In the genomic region with DNA sequence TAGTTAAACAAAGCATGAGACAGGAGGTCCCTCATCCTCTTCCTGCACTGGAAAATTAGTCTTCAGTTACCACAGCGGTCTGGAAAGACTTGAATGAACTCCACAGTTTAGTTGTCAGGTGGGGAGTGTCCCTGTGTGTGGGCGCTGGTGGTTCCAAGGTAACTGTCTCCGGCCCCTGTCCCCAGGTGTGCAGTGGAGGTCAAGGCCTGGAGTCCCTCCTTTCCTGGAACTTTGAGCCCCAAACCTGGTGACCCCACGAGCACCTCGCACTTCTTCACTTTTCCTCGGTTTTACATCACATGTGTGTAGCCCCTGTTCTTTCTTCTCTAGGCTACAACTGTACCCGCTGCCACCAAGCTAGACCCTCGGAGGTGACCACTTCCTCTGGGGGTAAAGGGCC, we compare ENCODE assay signal across 16 cellular contexts. TPM values are rescaled to one million over a fixed set of nuclear protein-coding genes. Genes with fewer than 3 reads are reported as not detected.
DNase-seq lines count a peak whose midpoint lies in the region; ATAC-seq and TF ChIP-seq lines count a peak whose summit lies in the region.
"Had no signal": no experiment of that assay in that cellular context is flagged by ENCODE, and none has a peak within 500 bp of the region (broad histone marks: within the 10 kb centered on the region; RNA-seq: fewer than 3 reads in every experiment).

No MANE protein-coding gene starts in this region.

- H3K36me3 ChIP-seq in lower lobe of right lung (no peaks in the 10 kb centered on the region), trophoblast cell (ENCODE audit: control insufficient read depth in 1 of 2, insufficient read depth in 2 of 2, low read length in 2 of 2) (no peaks in the 10 kb centered on the region)
- H3K36me3 ChIP-seq: BLaER1 treated with 17β-estradiol and CSF1 and Interleukin-3, amounts not matched to agents 10 nM and 100 nM; HAP-1 had no signal

- no peaks in the 10 kb centered on the region for H3K79me2 ChIP-seq in trophoblast cell (ENCODE audit: control insufficient read depth, insufficient read depth, low read length, poor library complexity)

- H2BK5ac ChIP-seq in trophoblast cell (ENCODE audit: low read depth, low read length, poor library complexity) = no peak overlapping the region

- no peak overlapping the region for H4K91ac ChIP-seq in trophoblast cell (ENCODE audit: low read depth, low read length)

- no peak overlapping the region for H3K18ac ChIP-seq in trophoblast cell (ENCODE audit: low read length)

- H3K23ac ChIP-seq in trophoblast cell (ENCODE audit: low read length) = no peak overlapping the region

- no peak overlapping the region for H3K4ac ChIP-seq in trophoblast cell (ENCODE audit: low read depth, low read length)

- no peak overlapping the region for H3K4me2 ChIP-seq in trophoblast cell (ENCODE audit: low read length)

- H2AFZ ChIP-seq in trophoblast cell (ENCODE audit: insufficient read depth, low read length, poor library complexity) = no peak overlapping the region
- H2AFZ ChIP-seq: GM23248 had no signal

- no peak overlapping the region for H2AK5ac ChIP-seq in trophoblast cell (ENCODE audit: low read length)

- H3K4me3 Mint-ChIP-seq in activated naive CD4-positive, alpha-beta T cell treated with anti-CD3 and anti-CD28 coated beads for 36 hours = no peak overlapping the region
- H3K4me3 Mint-ChIP-seq: B cell; CD8-positive, alpha-beta T cell had no signal

- H2BK120ac ChIP-seq in trophoblast cell (ENCODE audit: insufficient read depth, low read length, poor library complexity) = no peak overlapping the region

- H4K8ac ChIP-seq in trophoblast cell (ENCODE audit: low read depth, low read length) = no peak overlapping the region

- H3K36me3 Mint-ChIP-seq in activated naive CD4-positive, alpha-beta T cell treated with anti-CD3 and anti-CD28 coated beads for 36 hours (ENCODE audit: low read depth) = no peaks in the 10 kb centered on the region
- H3K36me3 Mint-ChIP-seq: CD8-positive, alpha-beta T cell had no signal

- peaks cover 26% of the 10 kb centered on the region for H3K4me1 ChIP-seq in lower lobe of right lung
- peaks cover 0 to 2% of the 10 kb centered on the region in 2 experiments for H3K4me1 ChIP-seq in trophoblast cell (ENCODE audit: control insufficient read depth in 1 of 2, insufficient read depth in 2 of 2, low read length in 2 of 2)

- H3K79me1 ChIP-seq in trophoblast cell (ENCODE audit: low read length) = no peaks in the 10 kb centered on the region

- ATAC-seq in lower lobe of right lung = no peak
- no peak for ATAC-seq in sciatic nerve
- ATAC-seq: CD8-positive, alpha-beta T cell had no signal

- H4K12ac ChIP-seq in trophoblast cell (ENCODE audit: low read depth, low read length) = no peak overlapping the region

- H3K9me3 ChIP-seq in lower lobe of right lung (no peaks in the 10 kb centered on the region), trophoblast cell (ENCODE audit: insufficient read depth, low read depth, low read length) (peaks cover 2% of the 10 kb centered on the region)
- H3K9me3 ChIP-seq: BLaER1 treated with 17β-estradiol and CSF1 and Interleukin-3, amounts not matched to agents 10 nM and 100 nM; HAP-1 had no signal

- H3K27me3 Mint-ChIP-seq in activated naive CD4-positive, alpha-beta T cell treated with anti-CD3 and anti-CD28 coated beads for 36 hours (ENCODE audit: low read depth) = no peaks in the 10 kb centered on the region

- H3K27ac Mint-ChIP-seq in activated naive CD4-positive, alpha-beta T cell treated with anti-CD3 and anti-CD28 coated beads for 36 hours = no peak overlapping the region
- H3K27ac Mint-ChIP-seq: B cell; CD8-positive, alpha-beta T cell had no signal

- TF ChIP-seq CTCF in lower lobe of right lung (IDR thresholded peaks at IDR 0.05) = no peak

- H3K27me3 ChIP-seq in lower lobe of right lung (ENCODE audit: low read depth) = no peaks in the 10 kb centered on the region
- no peaks in the 10 kb centered on the region for H3K27me3 ChIP-seq in trophoblast cell (ENCODE audit: insufficient read depth, low read length)

- no CpG with 5 or more reads among the region's 8 CpGs for WGBS in trophoblast cell (ENCODE audit: extremely low coverage, insufficient coverage, insufficient read length)

- CTCF ChIA-PET in activated naive CD4-positive, alpha-beta T cell treated with anti-CD3 and anti-CD28 coated beads for 36 hours (lab: Charles Lee) = no interaction called here

- no peaks in the 10 kb centered on the region for H3K9me3 Mint-ChIP-seq in activated naive CD4-positive, alpha-beta T cell treated with anti-CD3 and anti-CD28 coated beads for 36 hours
- H3K9me3 Mint-ChIP-seq: CD8-positive, alpha-beta T cell had no signal

- no peak overlapping the region for H3K9ac ChIP-seq in trophoblast cell (ENCODE audit: low read length)
- H3K9ac ChIP-seq: BLaER1 treated with 17β-estradiol and CSF1 and Interleukin-3, amounts not matched to agents 10 nM and 100 nM; GM23248 had no signal

- H3K4me3 ChIP-seq in lower lobe of right lung (no peak overlapping the region), trophoblast cell (ENCODE audit: low read depth, low read length) (no peak overlapping the region)
- H3K4me3 ChIP-seq: BLaER1 treated with 17β-estradiol and CSF1 and Interleukin-3, amounts not matched to agents 10 nM and 100 nM; GM23248; HAP-1 had no signal

- DNase-seq in activated effector memory CD4-positive, alpha-beta T cell treated with anti-CD3 and anti-CD28 coated beads, Interleukin-2, amount 50 U/mL, for 16 hours = peak; percentile 24
- no peak for DNase-seq in activated effector memory CD4-positive, alpha-beta T cell treated with Interleukin-2 at 50 U/mL for 16 hours
- DNase-seq in lower lobe of right lung (peak; percentile 16), sciatic nerve (ENCODE audit: low spot score) (peak; percentile 28), trophoblast cell (no peak), HCEC 1CT (no peak)
- no peak for DNase-seq in activated naive CD4-positive, alpha-beta T cell treated with anti-CD3 and anti-CD28 coated beads for 36 hours
- DNase-seq: Calu3; CD8-positive, alpha-beta T cell; DMS79 treated with DMSO at 0.1 percent for 48 hours; GF-D8; GM23248 had no signal

- H3K14ac ChIP-seq in trophoblast cell (ENCODE audit: low read length) = no peak overlapping the region

- H3K27ac ChIP-seq in lower lobe of right lung (no peak overlapping the region), trophoblast cell (ENCODE audit: low read depth, low read length) (no peak overlapping the region)
- H3K27ac ChIP-seq: BLaER1 treated with 17β-estradiol and CSF1 and Interleukin-3, amounts not matched to agents 10 nM and 100 nM; GM23248 had no signal

- H3K4me1 Mint-ChIP-seq in activated naive CD4-positive, alpha-beta T cell treated with anti-CD3 and anti-CD28 coated beads for 36 hours (ENCODE audit: low read depth) = peaks cover 27% of the 10 kb centered on the region

- no peak overlapping the region for H2BK12ac ChIP-seq in trophoblast cell (ENCODE audit: low read length)

- intact Hi-C loops in lower lobe of right lung (cut with DNase I) = no loop called here
- intact Hi-C loops in sciatic nerve (cut with DNase I) = loop anchor here (10.0 kb wide), 1 partner anchor 357 kb away; no protein-coding TSS in a partner anchor
- intact Hi-C loops in activated naive CD4-positive, alpha-beta T cell treated with anti-CD3 and anti-CD28 coated beads for 36 hours (cut with micrococcal nuclease) = no loop called here

RNA-seq across cellular contexts. Expression of a gene that starts 28.0 kb away (rescaled TPM):
- total RNA-seq in lower lobe of right lung (5.2 TPM), sciatic nerve (37.4 TPM)
- 0.10 and 0.15 TPM in 2 replicates for polyA plus RNA-seq in trophoblast cell (2013)
- total RNA-seq in activated naive CD4-positive, alpha-beta T cell treated with anti-CD3 and anti-CD28 coated beads for 36 hours = not detected
- total RNA-seq: B cell; Calu3; CD8-positive, alpha-beta T cell; HT-29 had no signal

Comparison
In these comparisons a context has a peak if more than half of its experiments do, and no peak if none do; other contexts are left out.
1. DNase-seq: peak in activated effector memory CD4-positive, alpha-beta T cell treated with anti-CD3 and anti-CD28 coated beads, Interleukin-2, amount 50 U/mL, for 16 hours (single experiment), lower lobe of right lung (single experiment) and sciatic nerve (single experiment); none in activated effector memory CD4-positive, alpha-beta T cell treated with Interleukin-2 at 50 U/mL for 16 hours (single experiment), trophoblast cell (0 of 2), HCEC 1CT (single experiment) and activated naive CD4-positive, alpha-beta T cell treated with anti-CD3 and anti-CD28 coated beads for 36 hours (single experiment).